22 cellular contexts compared by ENCODE assay signal in genomic region chr22:39224550-39224949, GRCh38. TPM values are rescaled to one million over a fixed set of nuclear protein-coding genes. Genes with fewer than 3 reads are reported as not detected.
DNase-seq lines count a peak whose midpoint lies in the region; ATAC-seq and TF ChIP-seq lines count a peak whose summit lies in the region.
"Had no signal": no experiment of that assay in that cellular context is flagged by ENCODE, and none has a peak within 500 bp of the region (broad histone marks: within the 10 kb centered on the region; RNA-seq: fewer than 3 reads in every experiment).

No MANE protein-coding gene starts in this region.

- peaks cover 0 to 4% (median 0%) of the 10 kb centered on the region in 11 donors for H3K9me3 ChIP-seq in heart right ventricle
- H3K9me3 ChIP-seq in osteoblast (ENCODE audit: low read depth, low read length) = no peaks in the 10 kb centered on the region
- H3K9me3 ChIP-seq in tibial artery = no peaks in the 10 kb centered on the region
- H3K9me3 ChIP-seq: A549, BE2C had no signal

- H3K4me3 ChIP-seq in heart right ventricle (no peak overlapping the region), KMS-11 (IDR thresholded peaks at IDR 0.05; ENCODE audit: insufficient read depth, low read depth, low read length) (no peak overlapping the region), osteoblast (ENCODE audit: insufficient read depth, low read length) (no peak overlapping the region), tibial artery (no peak overlapping the region)
- H3K4me3 ChIP-seq: A549, SK-N-MC had no signal

- H3K27me3 ChIP-seq in heart right ventricle (peaks cover 0 to 3% (median 0%) of the 10 kb centered on the region in 7 donors), KMS-11 (ENCODE audit: insufficient read depth, low read depth) (peaks cover 34% of the 10 kb centered on the region; the same call in 1 of the 2 replicates), osteoblast (ENCODE audit: insufficient read depth, low read length) (peaks cover 30% of the 10 kb centered on the region), tibial artery (peaks cover 0 to 19% of the 10 kb centered on the region in 2 donors)
- H3K27me3 ChIP-seq: BE2C had no signal

- intact Hi-C loops in left cardiac atrium (cut with DNase I) = no loop called here
- intact Hi-C loops in heart right ventricle (cut with DNase I) = loop anchor here in 1 of 10 donors (5.0 kb wide), 1 partner anchor 37 kb away; no protein-coding TSS in a partner anchor
- intact Hi-C loops in tibial artery (cut with DNase I; ENCODE audit: low total_unique reads) = no loop called here

- no peaks in the 10 kb centered on the region for H4K20me1 ChIP-seq in KMS-11 (ENCODE audit: insufficient read depth)
- H4K20me1 ChIP-seq in osteoblast (ENCODE audit: insufficient read depth, low read length) = no peaks in the 10 kb centered on the region

- in situ Hi-C loops in G401 (cut with HindIII; ENCODE audit: low sequenced_read_pairs) = no loop called here

- H3K36me3 Mint-ChIP-seq in chondrocyte (ENCODE audit: low read depth) = peaks cover 15% of the 10 kb centered on the region

- no peak for TF ChIP-seq CTCF in heart right ventricle (IDR thresholded peaks at IDR 0.05)
- no peak for TF ChIP-seq CTCF in KMS-11 (conservative IDR thresholded peaks at IDR 0.05; ENCODE audit: low read depth, low read length)
- no peak for TF ChIP-seq CTCF in chondrocyte (IDR thresholded peaks at IDR 0.05)
- no peak for TF ChIP-seq CTCF in osteoblast (IDR thresholded peaks at IDR 0.05; ENCODE audit: extremely low read depth, low read depth, low read length)
- TF ChIP-seq CTCF in tibial artery (IDR thresholded peaks at IDR 0.05) = no peak

- H3K27ac ChIP-seq in heart right ventricle (no peak overlapping the region), KMS-11 (no peak overlapping the region), osteoblast (ENCODE audit: low read depth, low read length) (no peak overlapping the region), tibial artery (no peak overlapping the region)
- H3K27ac ChIP-seq: A549, SK-N-MC had no signal

- no peaks in the 10 kb centered on the region for H3K9me3 Mint-ChIP-seq in chondrocyte (ENCODE audit: low read depth)

- ATAC-seq in left cardiac atrium = no peak
- ATAC-seq in heart right ventricle = no peak
- ATAC-seq: A549 had no signal

- no peak overlapping the region for H3K27ac Mint-ChIP-seq in chondrocyte (ENCODE audit: unreplicated experiment)

- WGBS in heart right ventricle, 2 donors = 80 to 86% methylated on average over 7 of the region's 7 CpGs

- H3K79me2 ChIP-seq in KMS-11 (ENCODE audit: insufficient read depth, low read depth) (no peaks in the 10 kb centered on the region), osteoblast (ENCODE audit: insufficient read depth, low read length) (no peaks in the 10 kb centered on the region)

- H3K4me2 ChIP-seq in KMS-11 (0 out of 2 replicates have a peak overlapping the region, but pooled peaks have one; percentile 33), osteoblast (ENCODE audit: insufficient read depth, low read length) (no peak overlapping the region)
- H3K4me2 ChIP-seq: A549 had no signal

- H3K4me1 ChIP-seq in heart right ventricle (peaks cover 0 to 20% (median 10%) of the 10 kb centered on the region in 9 donors), KMS-11 (ENCODE audit: low read depth, poor library complexity, severe bottlenecking) (no peaks in the 10 kb centered on the region), osteoblast (ENCODE audit: insufficient read depth, low read length) (no peaks in the 10 kb centered on the region), tibial artery (no peaks in the 10 kb centered on the region)
- H3K4me1 ChIP-seq: BE2C had no signal

- H3K36me3 ChIP-seq in heart right ventricle (peaks cover 3 to 81% (median 52%) of the 10 kb centered on the region in 9 donors), KMS-11 (ENCODE audit: insufficient read depth) (no peaks in the 10 kb centered on the region), osteoblast (ENCODE audit: insufficient read depth, low read length) (no peaks in the 10 kb centered on the region), tibial artery (peaks cover 0 to 36% (median 0%) of the 10 kb centered on the region in 3 donors)
- H3K36me3 ChIP-seq: BE2C had no signal

- H2AFZ ChIP-seq in KMS-11 (ENCODE audit: low read depth) (peak overlapping the region; percentile 47; the same call in 1 of the 2 replicates), osteoblast (ENCODE audit: low read length) (no peak overlapping the region)

- H3K9ac ChIP-seq in KMS-11 = no peak overlapping the region

- no peak overlapping the region for H3K4me3 Mint-ChIP-seq in chondrocyte (ENCODE audit: unreplicated experiment)

- no peaks in the 10 kb centered on the region for H3K4me1 Mint-ChIP-seq in chondrocyte (ENCODE audit: low read depth)

- DNase-seq in left cardiac atrium = peak; percentile 5
- no peak for DNase-seq in heart right ventricle
- peak; percentile 58 for DNase-seq in chondrocyte (ENCODE audit: low spot score)
- DNase-seq in osteoblast (ENCODE audit: insufficient read length, low spot score, missing footprints) = peak; percentile 58
- no peak for DNase-seq in G401 (ENCODE audit: low spot score)
- DNase-seq in tibial artery = no peak
- DNase-seq in nucleus accumbens (lab: John Stamatoyannopoulos, UW) = no peak
- DNase-seq: BE2C; COR-L47; DMS 273 treated with DMSO at 0.1 percent for 48 hours; DMS79 treated with DMSO at 0.1 percent for 48 hours; KG1; NCI-H1105 treated with DMSO at 0.1 percent for 48 hours; NCI-H2029 treated with DMSO at 0.1 percent for 48 hours; NCI-H226; NCI-H510A treated with DMSO at 0.1 percent for 48 hours; NCI-H774; NK-92 treated with Interleukin-12 subunit alpha and Interleukin-12 subunit beta, amount 100 ng/mL, for 24 hours; SHP77 had no signal

- H3K27me3 Mint-ChIP-seq in chondrocyte (ENCODE audit: low read depth) = no peaks in the 10 kb centered on the region

RNA-seq across cellular contexts. Expression of gene PDGFB, which starts 20.2 kb away (rescaled TPM):
- total RNA-seq in left cardiac atrium (10 to 100 TPM; 17.5 to 51.2 TPM), heart right ventricle (10 to 100 TPM in 9 of 10 donors, 1 to 10 TPM in 1; 9.9 to 45.6 (median 18.5) TPM), chondrocyte (10.5 to 16.9 TPM (median 16.5 TPM) in 3 replicates), osteoblast (under 0.01 TPM in 1 of 2 replicates, not detected in the other)
- 10 to 100 TPM; 14.5 to 19.1 TPM for polyA plus RNA-seq in heart right ventricle
- 5.0 and 17.1 TPM in 2 replicates for total RNA-seq in G401 (2014; rRNA removed; shearing (Covaris generic))

Comparison
In these comparisons a context has a peak if more than half of its experiments do, and no peak if none do; other contexts are left out.
1. DNase-seq: peak in left cardiac atrium (single experiment), chondrocyte (single experiment) and osteoblast (single experiment); none in heart right ventricle (0 of 2), G401 (single experiment), tibial artery (0 of 2) and nucleus accumbens (0 of 56).